1 cellular context compared by ENCODE assay signal in genomic region chr17:78219396-78220150, GRCh38.
TF ChIP-seq lines count a peak whose summit lies in the region.

No MANE protein-coding gene starts in this region.

TF ChIP-seq in WTC11, 78 proteins besides CTCF, POLR2A, EP300 and RAD21 (continued from another document):
- TF ChIP-seq ZNF532 (CRISPR knock-in tag; IDR thresholded peaks at IDR 0.05; ENCODE audit: borderline replicate concordance) (no peak), SOX15 (CRISPR knock-in tag; IDR thresholded peaks at IDR 0.05) (no peak), E2F4 (CRISPR knock-in tag; IDR thresholded peaks at IDR 0.05; ENCODE audit: borderline replicate concordance, low read depth) (no peak), E2F5 (CRISPR knock-in tag; IDR thresholded peaks at IDR 0.05) (no peak), NFATC4 (CRISPR knock-in tag; IDR thresholded peaks at IDR 0.05) (no peak), FOXP1 (CRISPR knock-in tag; IDR thresholded peaks at IDR 0.05; ENCODE audit: borderline replicate concordance) (no peak)
TF ChIP-seq in WTC11: peak in this region for 0.
